ENCODE assay signal across 22 cellular contexts in the genomic region with DNA sequence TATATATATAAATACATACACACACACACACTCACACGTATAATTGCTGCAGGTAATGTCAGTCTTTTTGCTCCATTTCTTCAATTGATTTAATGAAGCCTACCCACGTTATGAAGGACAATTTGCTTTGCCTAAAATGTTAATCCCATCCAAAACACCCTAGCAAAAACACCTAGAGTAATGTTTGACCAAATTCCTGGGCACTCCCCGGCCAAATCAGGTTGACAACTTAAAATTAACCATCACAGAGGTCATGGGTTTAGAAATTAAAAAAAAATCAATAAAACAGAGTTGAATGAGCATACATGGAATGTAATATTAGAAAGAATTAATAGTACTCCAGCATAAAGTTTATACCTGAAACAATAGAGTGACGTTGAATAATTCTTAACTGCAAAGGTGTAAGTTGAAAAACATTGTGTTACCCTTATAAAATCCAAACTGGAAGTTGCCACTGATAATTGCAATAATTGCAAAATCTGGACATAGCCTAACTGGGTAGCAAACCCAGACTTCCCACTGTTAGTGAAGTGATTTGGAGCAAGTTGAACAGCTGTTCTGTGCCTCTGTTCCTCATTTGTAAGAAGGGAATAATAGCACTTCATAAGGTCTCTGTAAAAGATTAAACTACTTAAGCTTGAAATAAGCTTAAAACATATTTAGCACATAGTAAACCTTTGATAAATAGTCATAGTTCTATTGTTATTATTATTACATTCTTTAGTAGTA.
"Had no signal": no experiment of that assay in that cellular context is flagged by ENCODE, and none has a peak within 500 bp of the region (broad histone marks: within the 10 kb centered on the region; RNA-seq: fewer than 3 reads in every experiment).

No MANE protein-coding gene starts in this region.

- H3K4me3 ChIP-seq: mucosa of descending colon, tibial artery had no signal

- H3K4me1 ChIP-seq: tibial artery had no signal

- H3K36me3 ChIP-seq: brain microvascular endothelial cell, tibial artery had no signal

- DNase-seq: activated CD4-positive, alpha-beta T cell treated with anti-CD3 and anti-CD28 coated beads for 1 hour; activated CD4-positive, alpha-beta T cell treated with anti-CD3 and anti-CD28 coated beads, Interleukin-2, amount 50 U/mL, for 48 hours; activated naive CD8-positive, alpha-beta T cell treated with anti-CD3 and anti-CD28 coated beads, Interleukin-2, amount 50 U/mL, for 24 hours; activated T-cell treated with anti-CD3 and anti-CD28 coated beads for 4 hours; anterior cingulate cortex; brain microvascular endothelial cell; central memory CD4-positive, alpha-beta T cell; endodermal cell; erythroblast; foreskin melanocyte; left ventricle myocardium superior; mucosa of descending colon; naive B cell; retina; stimulated activated CD4-positive, alpha-beta T cell treated with anti-CD3 and anti-CD28 coated beads, Interleukin-12 subunit alpha, Interleukin-12 subunit beta, amount 100 ng/mL, for 4 hours; stimulated activated CD4-positive, alpha-beta T cell treated with anti-CD3 and anti-CD28 coated beads, Interleukin-1b, Interleukin-23, amount 100 ng/mL, for 48 hours; stimulated activated naive CD8-positive, alpha-beta T cell treated with anti-CD3 and anti-CD28 coated beads, Interleukin-15, Interleukin-2, amounts not matched to agents 100 U/mL and 50 U/mL, for 24 hours; substantia nigra; tibial artery had no signal

- H3K27ac ChIP-seq: brain microvascular endothelial cell, tibial artery, VCaP had no signal

- H3K27ac Mint-ChIP-seq: activated naive CD8-positive, alpha-beta T cell treated with anti-CD3 and anti-CD28 coated beads, Interleukin-2, amount 50 U/mL, for 24 hours; activated T-helper 1 cell treated with anti-CD3 and anti-CD28 coated beads, Interleukin-12 subunit alpha, Interleukin-12 subunit beta, Interleukin-2, Interleukin-4 antibody, amounts not matched to agents 30 ng/mL and 10 ng/mL and 1 ng/mL, durations not matched to agents 14 hours and 24 hours and 36 hours; endodermal cell; naive B cell had no signal

- H3K4me3 Mint-ChIP-seq: activated naive CD8-positive, alpha-beta T cell treated with anti-CD3 and anti-CD28 coated beads, Interleukin-2, amount 50 U/mL, for 24 hours; activated T-helper 1 cell treated with anti-CD3 and anti-CD28 coated beads, Interleukin-12 subunit alpha, Interleukin-12 subunit beta, Interleukin-2, Interleukin-4 antibody, amounts not matched to agents 30 ng/mL and 10 ng/mL and 1 ng/mL, durations not matched to agents 14 hours and 24 hours and 36 hours; endodermal cell; naive B cell; neural crest cell had no signal

- ATAC-seq: activated naive CD8-positive, alpha-beta T cell treated with anti-CD3 and anti-CD28 coated beads, Interleukin-2, amount 50 U/mL, for 24 hours; left ventricle myocardium superior; mucosa of descending colon; stimulated activated naive CD8-positive, alpha-beta T cell treated with anti-CD3 and anti-CD28 coated beads, Interleukin-15, Interleukin-2, amounts not matched to agents 100 U/mL and 50 U/mL, for 24 hours had no signal

- H3K36me3 Mint-ChIP-seq: naive B cell had no signal

- H3K9me3 ChIP-seq: mucosa of descending colon, tibial artery had no signal

- H3K27me3 Mint-ChIP-seq: activated naive CD8-positive, alpha-beta T cell treated with anti-CD3 and anti-CD28 coated beads, Interleukin-2, amount 50 U/mL, for 24 hours; naive B cell had no signal

- H3K9me3 Mint-ChIP-seq: activated naive CD8-positive, alpha-beta T cell treated with anti-CD3 and anti-CD28 coated beads, Interleukin-2, amount 50 U/mL, for 24 hours; activated T-helper 1 cell treated with anti-CD3 and anti-CD28 coated beads, Interleukin-12 subunit alpha, Interleukin-12 subunit beta, Interleukin-2, Interleukin-4 antibody, amounts not matched to agents 30 ng/mL and 10 ng/mL and 1 ng/mL, durations not matched to agents 14 hours and 24 hours and 36 hours; endodermal cell; naive B cell; neural crest cell had no signal

- H3K27me3 ChIP-seq: brain microvascular endothelial cell, tibial artery had no signal

- H3K4me1 Mint-ChIP-seq: activated naive CD8-positive, alpha-beta T cell treated with anti-CD3 and anti-CD28 coated beads, Interleukin-2, amount 50 U/mL, for 24 hours; endodermal cell; naive B cell had no signal
